In the genomic region with DNA sequence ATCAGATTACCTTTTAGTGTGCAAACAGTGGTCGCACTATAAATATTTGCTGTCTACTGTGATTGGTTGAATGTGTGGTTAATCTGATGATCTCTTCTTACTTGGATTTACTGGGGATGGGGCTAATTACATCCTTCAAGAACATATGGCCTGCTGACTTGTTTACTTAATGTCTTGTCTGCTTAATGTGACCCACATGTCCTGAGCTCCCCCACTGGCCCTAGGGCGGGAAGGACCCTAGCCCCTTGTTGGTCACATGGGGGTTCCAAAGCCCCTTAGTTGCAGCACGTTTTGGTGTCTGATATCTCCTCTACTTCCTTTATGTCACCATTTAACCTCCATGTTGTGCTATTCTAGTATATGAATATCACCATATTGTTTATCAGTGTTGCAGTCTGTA, we compare ENCODE assay signal across 21 cellular contexts.
"Had no signal": no experiment of that assay in that cellular context is flagged by ENCODE, and none has a peak within 500 bp of the region (broad histone marks: within the 10 kb centered on the region; RNA-seq: fewer than 3 reads in every experiment).

No MANE protein-coding gene starts in this region.

- H3K27me3 ChIP-seq: breast epithelium, colonic mucosa had no signal

- H3K9me3 ChIP-seq: breast epithelium, colonic mucosa had no signal

- H3K27ac ChIP-seq: breast epithelium, colonic mucosa had no signal

- ATAC-seq: activated CD8-positive, alpha-beta T cell treated with anti-CD3 and anti-CD28 coated beads, Interleukin-2, amount 10 ng/mL, durations not matched to agents 7 days and 5 days; WTC11 had no signal

- H3K36me3 ChIP-seq: breast epithelium, colonic mucosa had no signal

- H3K4me1 ChIP-seq: breast epithelium, colonic mucosa had no signal

- H3K4me3 ChIP-seq: breast epithelium, colonic mucosa had no signal

- DNase-seq: activated CD4-positive, alpha-beta T cell treated with anti-CD3 and anti-CD28 coated beads for 48 hours; activated CD4-positive, alpha-beta T cell treated with anti-CD3 and anti-CD28 coated beads, Interleukin-2, amount 50 U/mL, for 4 hours; activated CD4-positive, CD25-positive, alpha-beta regulatory T cell treated with anti-CD3 and anti-CD28 coated beads, Interleukin-2, amount 50 U/mL, for 72 hours; activated CD8-positive, alpha-beta memory T cell treated with anti-CD3 and anti-CD28 coated beads, Interleukin-2, amount 50 U/mL, for 48 hours; activated CD8-positive, alpha-beta T cell treated with anti-CD3 and anti-CD28 coated beads, Interleukin-2, amount 10 ng/mL, durations not matched to agents 7 days and 5 days; activated naive CD4-positive, alpha-beta T cell; activated T-cell treated with anti-CD3 and anti-CD28 coated beads, Interleukin-2, amount 50 U/mL, for 1 hour; aorta; caudate nucleus; colonic mucosa; Karpas-422; MM.1S; NCI-H1105 treated with DMSO at 0.1 percent for 48 hours; NCI-H1436 treated with DMSO at 0.1 percent for 48 hours; NCI-H1930; NCI-H2171; NCI-H2227 treated with DMSO at 0.1 percent for 48 hours; NCI-H748 treated with DMSO at 0.1 percent for 48 hours; SIG-M5 had no signal
